Comparison of ENCODE assay signal across 8 cellular contexts in the genomic region with DNA sequence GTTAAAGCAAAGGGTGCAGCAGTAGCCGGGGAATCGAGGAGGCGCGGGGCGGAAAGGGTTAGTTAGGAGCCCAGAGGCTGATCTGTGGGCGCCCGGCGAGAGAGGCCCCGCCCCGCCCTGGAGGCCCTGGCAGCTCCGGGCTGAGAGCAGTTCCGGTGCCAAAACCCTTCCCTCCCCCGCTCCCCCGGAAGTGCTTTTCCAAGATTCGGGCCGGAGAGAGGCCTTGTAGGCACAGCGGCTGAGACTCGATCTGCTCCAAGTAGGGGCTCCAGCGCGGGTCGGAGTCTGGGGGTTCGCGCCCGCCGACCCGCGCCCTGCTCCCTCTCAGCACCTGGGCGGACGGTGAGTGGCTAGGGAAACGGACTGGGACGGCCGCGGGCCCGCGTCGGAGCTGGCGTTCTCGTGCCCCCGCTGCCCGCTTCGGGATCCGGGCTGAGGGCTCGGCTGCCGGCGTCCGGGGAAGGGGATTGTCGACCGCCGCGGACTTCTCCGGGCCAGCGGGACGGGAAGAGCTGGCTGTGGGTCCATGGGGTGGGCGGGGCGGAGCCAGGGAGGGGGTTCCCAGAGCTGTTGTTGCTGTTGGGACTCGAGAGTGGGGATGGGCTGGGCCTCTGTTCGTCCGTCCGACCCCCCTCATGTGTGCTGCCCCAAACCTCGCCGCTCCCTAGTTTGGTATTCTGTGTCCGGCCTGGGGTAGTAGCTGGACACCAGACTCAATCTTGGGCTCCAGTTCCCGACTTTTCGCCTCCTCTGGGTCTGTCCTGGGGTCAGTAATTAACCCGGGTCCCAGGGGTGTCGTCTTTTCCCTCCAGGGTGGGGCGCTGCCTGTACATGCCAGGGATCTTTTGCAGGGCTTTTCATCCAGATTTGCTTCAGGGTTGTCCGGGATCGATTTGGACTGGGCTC. TPM values are rescaled to one million over a fixed set of nuclear protein-coding genes. Genes with fewer than 3 reads are reported as not detected.
DNase-seq lines count a peak whose midpoint lies in the region; ATAC-seq and TF ChIP-seq lines count a peak whose summit lies in the region.

A gene with protein sequence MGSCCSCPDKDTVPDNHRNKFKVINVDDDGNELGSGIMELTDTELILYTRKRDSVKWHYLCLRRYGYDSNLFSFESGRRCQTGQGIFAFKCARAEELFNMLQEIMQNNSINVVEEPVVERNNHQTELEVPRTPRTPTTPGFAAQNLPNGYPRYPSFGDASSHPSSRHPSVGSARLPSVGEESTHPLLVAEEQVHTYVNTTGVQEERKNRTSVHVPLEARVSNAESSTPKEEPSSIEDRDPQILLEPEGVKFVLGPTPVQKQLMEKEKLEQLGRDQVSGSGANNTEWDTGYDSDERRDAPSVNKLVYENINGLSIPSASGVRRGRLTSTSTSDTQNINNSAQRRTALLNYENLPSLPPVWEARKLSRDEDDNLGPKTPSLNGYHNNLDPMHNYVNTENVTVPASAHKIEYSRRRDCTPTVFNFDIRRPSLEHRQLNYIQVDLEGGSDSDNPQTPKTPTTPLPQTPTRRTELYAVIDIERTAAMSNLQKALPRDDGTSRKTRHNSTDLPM (plus strand): TSS at position 200 of the 906 bp plus-strand sequence. CDS start 98,643 bp downstream, outside the sequence.

- no TSS peak for BruUV-seq in Caco-2 (replicated peaks; lab: Mats Ljungman, UMichigan)

- no peaks in the 10 kb centered on the region for H3K36me3 ChIP-seq in Caco-2 (ENCODE audit: control insufficient read depth, insufficient read depth, low read length)
- peaks cover 12% of the 10 kb centered on the region for H3K36me3 ChIP-seq in endodermal cell (ENCODE audit: control insufficient read depth, insufficient read depth, low read length)
- H3K36me3 ChIP-seq in mesodermal cell (ENCODE audit: control insufficient read depth, insufficient read depth, low read length) = no peaks in the 10 kb centered on the region

- no peaks in the 10 kb centered on the region for H3K27me3 Mint-ChIP-seq in Caco-2 (ENCODE audit: insufficient read depth, unreplicated experiment)
- H3K27me3 Mint-ChIP-seq in activated CD8-positive, alpha-beta memory T cell treated with anti-CD3 and anti-CD28 coated beads, Interleukin-2, amount 10 ng/mL, durations not matched to agents 7 days and 5 days = no peaks in the 10 kb centered on the region
- H3K27me3 Mint-ChIP-seq in endodermal cell (ENCODE audit: insufficient read depth) = no peaks in the 10 kb centered on the region

- WGBS in endodermal cell (ENCODE audit: insufficient coverage in 1 of 2, insufficient read length in 1 of 2), 2 experiments = 0% methylated on average over 18 to 69 of the region's 69 CpGs
- WGBS in mesodermal cell (ENCODE audit: insufficient coverage in 2 of 2), 2 experiments = 1 to 2% methylated on average over 44 to 63 of the region's 69 CpGs

- peaks cover 67% of the 10 kb centered on the region for H3K4me1 Mint-ChIP-seq in Caco-2 (ENCODE audit: low read depth, unreplicated experiment)
- H3K4me1 Mint-ChIP-seq in activated CD8-positive, alpha-beta memory T cell treated with anti-CD3 and anti-CD28 coated beads, Interleukin-2, amount 10 ng/mL, durations not matched to agents 7 days and 5 days = peaks cover 33% of the 10 kb centered on the region
- peaks cover 62% of the 10 kb centered on the region for H3K4me1 Mint-ChIP-seq in endodermal cell

- H3K9me3 ChIP-seq in Caco-2 (no peaks in the 10 kb centered on the region), endodermal cell (ENCODE audit: control insufficient read depth, low read length) (no peaks in the 10 kb centered on the region), mesodermal cell (ENCODE audit: control insufficient read depth, low read length) (no peaks in the 10 kb centered on the region)

- intact Hi-C loops in Caco-2 (cut with micrococcal nuclease; ENCODE audit: unreplicated experiment) = loop anchor here (1.0 to 5.0 kb wide), 4 partner anchors 42 to 113 kb away; a partner anchor contains a TSS

- peak; percentile 90 for ATAC-seq in GM21360 (IDR thresholded peaks at IDR 0.05; ENCODE audit: unreplicated experiment)
- ATAC-seq in activated CD8-positive, alpha-beta memory T cell treated with anti-CD3 and anti-CD28 coated beads, Interleukin-2, amount 10 ng/mL, durations not matched to agents 7 days and 5 days = peak; percentile 99

- H3K9me3 Mint-ChIP-seq in Caco-2 (ENCODE audit: unreplicated experiment) = no peaks in the 10 kb centered on the region
- H3K9me3 Mint-ChIP-seq in activated CD8-positive, alpha-beta memory T cell treated with anti-CD3 and anti-CD28 coated beads, Interleukin-2, amount 10 ng/mL, durations not matched to agents 7 days and 5 days (ENCODE audit: low read depth) = no peaks in the 10 kb centered on the region
- no peaks in the 10 kb centered on the region for H3K9me3 Mint-ChIP-seq in endodermal cell

- H3K4me3 ChIP-seq in Caco-2 (ENCODE audit: low read depth, low read length) (peak within 1 kb of the TSS; percentile 59), endodermal cell (ENCODE audit: low read length) (peak within 1 kb of the TSS; percentile 97), mesodermal cell (ENCODE audit: extremely low read depth, insufficient read depth, low read length, poor library complexity, severe bottlenecking) (peak within 1 kb of the TSS; percentile 88)

- H3K4me3 Mint-ChIP-seq in Caco-2 (ENCODE audit: unreplicated experiment) (peak within 1 kb of the TSS; percentile 86), endodermal cell (peak within 1 kb of the TSS; percentile 94)
- peak within 1 kb of the TSS; percentile 93 for H3K4me3 Mint-ChIP-seq in activated CD8-positive, alpha-beta memory T cell treated with anti-CD3 and anti-CD28 coated beads, Interleukin-2, amount 10 ng/mL, durations not matched to agents 7 days and 5 days

- DNase-seq in Caco-2 (peak; percentile 95), HT1080 (ENCODE audit: low read depth) (peak; percentile 88), NOMO-1 (lab: John Stamatoyannopoulos, UW; ENCODE audit: unreplicated experiment in 2 of 2) (peak; percentile 76 to 88), endodermal cell (peak; percentile 99)
- DNase-seq in activated CD8-positive, alpha-beta memory T cell treated with anti-CD3 and anti-CD28 coated beads, Interleukin-2, amount 10 ng/mL, durations not matched to agents 7 days and 5 days = peak; percentile 92
- DNase-seq in stimulated activated CD8-positive, alpha-beta memory T cell treated with anti-CD3 and anti-CD28 coated beads, Interleukin-15, amount 100 ng/mL, for 4 hours (ENCODE audit: low read depth in 2 of 2) = peak; percentile 65 to 66

- peak; percentile 16 to 37 for TF ChIP-seq CTCF in Caco-2 (IDR thresholded peaks at IDR 0.05; ENCODE audit: insufficient read depth in 1 of 2, low read depth in 1 of 2, low read length in 1 of 2, severe bottlenecking in 1 of 2, unreplicated experiment in 1 of 2)
- peak; percentile 48 for TF ChIP-seq CTCF in endodermal cell (conservative IDR thresholded peaks at IDR 0.05)

- H3K27ac Mint-ChIP-seq in Caco-2 (ENCODE audit: unreplicated experiment) (peak within 1 kb of the TSS; percentile 95), endodermal cell (peak within 1 kb of the TSS; percentile 98)
- peak within 1 kb of the TSS; percentile 99 for H3K27ac Mint-ChIP-seq in activated CD8-positive, alpha-beta memory T cell treated with anti-CD3 and anti-CD28 coated beads, Interleukin-2, amount 10 ng/mL, durations not matched to agents 7 days and 5 days

- POLR2A ChIA-PET in Caco-2 (lab: Charles Lee) = interaction anchor here (0.5 to 1.4 kb wide), 5 partner anchors 42 to 123 kb away, joined by 3 to 9 read pairs (median 3); no protein-coding TSS in a partner anchor

- H3K27ac ChIP-seq in endodermal cell (ENCODE audit: low read depth, low read length) (peak within 1 kb of the TSS; percentile 92), mesodermal cell (ENCODE audit: low read depth, low read length, severe bottlenecking) (peak within 1 kb of the TSS; percentile 96)

- H3K9ac ChIP-seq in endodermal cell (ENCODE audit: extremely low read depth, low read length, poor library complexity, severe bottlenecking) = peak within 1 kb of the TSS; percentile 85

- H3K4me1 ChIP-seq in Caco-2 (peaks cover 41% of the 10 kb centered on the region), endodermal cell (ENCODE audit: control insufficient read depth, insufficient read depth, low read length) (peaks cover 5% of the 10 kb centered on the region), mesodermal cell (ENCODE audit: control insufficient read depth, insufficient read depth, low read length, poor library complexity, severe bottlenecking) (no peaks in the 10 kb centered on the region)

- CTCF ChIA-PET in Caco-2 (lab: Charles Lee) = interaction anchor here (0.5 to 1.1 kb wide), 3 partner anchors 30 to 100 kb away, joined by 3 to 5 read pairs (median 4); no protein-coding TSS in a partner anchor
- CTCF ChIA-PET in activated CD8-positive, alpha-beta memory T cell treated with anti-CD3 and anti-CD28 coated beads, Interleukin-2, amount 10 ng/mL, durations not matched to agents 7 days and 5 days (lab: Charles Lee) = interaction anchor here (1.0 to 1.3 kb wide), 4 partner anchors 14 to 113 kb away, joined by 3 read pairs; no protein-coding TSS in a partner anchor

- H3K27me3 ChIP-seq in Caco-2 (replicated peaks; ENCODE audit: control insufficient read depth, insufficient read depth, low read length) = no peaks in the 10 kb centered on the region
- H3K27me3 ChIP-seq in endodermal cell (ENCODE audit: control insufficient read depth, insufficient read depth, low read length, poor library complexity, severe bottlenecking) = no peaks in the 10 kb centered on the region

- H3K36me3 Mint-ChIP-seq in Caco-2 (ENCODE audit: insufficient read depth, unreplicated experiment) = peaks cover 35% of the 10 kb centered on the region
- H3K36me3 Mint-ChIP-seq in activated CD8-positive, alpha-beta memory T cell treated with anti-CD3 and anti-CD28 coated beads, Interleukin-2, amount 10 ng/mL, durations not matched to agents 7 days and 5 days = peaks cover 3% of the 10 kb centered on the region
- H3K36me3 Mint-ChIP-seq in endodermal cell (ENCODE audit: low read depth) = peaks cover 4% of the 10 kb centered on the region

RNA-seq across cellular contexts. Expression of the gene that starts here (rescaled TPM):
- total RNA-seq in Caco-2 (2022) (82.3 and 86.5 TPM in 2 replicates), endodermal cell (10 to 100 TPM; 63.1 to 65.8 TPM)
- total RNA-seq in HT1080 (2014; rRNA removed; shearing (Covaris generic)) = 11.7 and 19.1 TPM in 2 replicates
- polyA plus RNA-seq in HT1080 (2015; cell fraction: cytosol; rRNA removed) = 14.3 and 18.2 TPM in 2 replicates
- polyA plus RNA-seq in HT1080 (2015; cell fraction: nucleus; rRNA removed) = 14.8 and 21.2 TPM in 2 replicates
- total RNA-seq in activated CD8-positive, alpha-beta memory T cell treated with anti-CD3 and anti-CD28 coated beads, Interleukin-2, amount 10 ng/mL, durations not matched to agents 7 days and 5 days = 10 to 100 TPM; 11.5 to 12.8 TPM
- 32.6 TPM for polyA plus RNA-seq in endodermal cell (2013, experiment 1 of 2)
- 37.5 TPM for polyA plus RNA-seq in endodermal cell (2013, experiment 2 of 2)
- polyA plus RNA-seq in mesodermal cell (2013, experiment 1 of 2) = 22.0 TPM
- polyA plus RNA-seq in mesodermal cell (2013, experiment 2 of 2) = 22.2 TPM

Comparison
In these comparisons a context has a peak if more than half of its experiments do, and no peak if none do; other contexts are left out.
1. Peak in every context shown above with its lines: DNase-seq, ATAC-seq, H3K4me3 ChIP-seq and H3K27ac ChIP-seq.